Comparison of ENCODE assay signal across 7 cellular contexts in genomic region chr2:95693071-95693846, GRCh38.
A peak's percentile ranks its signal among the peaks of the same experiment; 100 is the strongest.
DNase-seq lines count a peak whose midpoint lies in the region; ATAC-seq, FAIRE-seq and TF ChIP-seq lines count a peak whose summit lies in the region.
"Not testable (repeated sequence)": the region's sequence is repeated elsewhere in the genome, so short reads cannot be mapped to it uniquely, and the experiment has no call there.

No MANE protein-coding gene starts in this region.

- intact Hi-C loops in Right ventricle myocardium superior (cut with DNase I); mucosa of descending colon (cut with DNase I, micrococcal nuclease); gastrocnemius medialis (cut with DNase I; ENCODE audit: low total_unique reads): not testable (repeated sequence)

- not testable (repeated sequence) for TF ChIP-seq POLR2A in gastrocnemius medialis (IDR thresholded peaks at IDR 0.05)

- not testable (repeated sequence) for H3K27me3 ChIP-seq in gastrocnemius medialis

- not testable (repeated sequence) for H3K4me3 ChIP-seq in mucosa of descending colon, gastrocnemius medialis

- H3K27ac ChIP-seq in gastrocnemius medialis, result not testable (repeated sequence)

- H3K4me1 ChIP-seq in mucosa of descending colon (ENCODE audit: low read depth); gastrocnemius medialis: not testable (repeated sequence)

- ATAC-seq in Right ventricle myocardium superior (ENCODE audit: poor library complexity) (peak; percentile 39), mucosa of descending colon (peak; percentile 62), gastrocnemius medialis (peak; percentile 68 to 77)

- TF ChIP-seq CTCF in mucosa of descending colon (IDR thresholded peaks at IDR 0.05); gastrocnemius medialis (IDR thresholded peaks at IDR 0.05 in 4 of 5, conservative IDR thresholded peaks at IDR 0.05 in 1 of 5): not testable (repeated sequence)

- in situ Hi-C loops in gastrocnemius medialis (cut with MboI; ENCODE audit: low sequenced_read_pairs in 4 of 4), result not testable (repeated sequence)

- FAIRE-seq in urothelium cell line (lab: Jason Lieb, UNC), result peak; percentile 66

- H3K9me3 ChIP-seq in mucosa of descending colon, gastrocnemius medialis: not testable (repeated sequence)

- not testable (repeated sequence) for H3K36me3 ChIP-seq in mucosa of descending colon (ENCODE audit: low read depth); gastrocnemius medialis

- DNase-seq in amniotic epithelial cell (ENCODE audit: low read depth), result peak; percentile 54
- peak; percentile 53 for DNase-seq in Right ventricle myocardium superior
- peak; percentile 16 for DNase-seq in islet precursor cell
- peak; percentile 46 for DNase-seq in left kidney (ENCODE audit: low read depth, low spot score)
- DNase-seq in mucosa of descending colon; urothelium cell line (ENCODE audit: low spot score): not testable (repeated sequence)
- DNase-seq in gastrocnemius medialis, result peak; percentile 22 to 47
